In genomic region chr10:44384601-44385422, GRCh38 we compare ENCODE assay signal across 8 cellular contexts. TPM values are rescaled to one million over a fixed set of nuclear protein-coding genes. Genes with fewer than 3 reads are reported as not detected.
A peak's percentile ranks its signal among the peaks of the same experiment; 100 is the strongest.
DNase-seq lines count a peak whose midpoint lies in the region; ATAC-seq, FAIRE-seq and TF ChIP-seq lines count a peak whose summit lies in the region.

Gene CXCL12, minus strand, starts transcription at chr10:44385097. Its CDS starts 92 bp downstream, at chr10:44385005.

- no peak within 1 kb of the TSS for H3K27ac Mint-ChIP-seq in mesothelial cell of epicardium

- CTCF ChIA-PET in HepG2 (lab: Yijun Ruan, JAX; ENCODE audit: low intra/inter-chr PET ratio, low total read pairs), result no interaction called here

- FAIRE-seq in HepG2 (lab: Jason Lieb, UNC), result no peak

- H3K4me3 Mint-ChIP-seq in mesothelial cell of epicardium, result peak within 1 kb of the TSS; percentile 71

- TF ChIP-seq RAD21 in liver (IDR thresholded peaks at IDR 0.05), result no peak
- no peak for TF ChIP-seq RAD21 in HepG2 (CRISPR knock-in tag; IDR thresholded peaks at IDR 0.05)

- WGBS in liver, result 1% methylated on average over 98 of the region's 98 CpGs
- 84% methylated on average over 73 of the region's 98 CpGs for WGBS in HepG2 (ENCODE audit: low lambda C conversion rate)

- no peak for TF ChIP-seq CTCF in liver (IDR thresholded peaks at IDR 0.05; ENCODE audit: low read depth, low read length, missing input control)
- no peak for TF ChIP-seq CTCF in HepG2 (CRISPR knock-in tag; IDR thresholded peaks at IDR 0.05)
- no peak for TF ChIP-seq CTCF in mesothelial cell of epicardium (IDR thresholded peaks at IDR 0.05; ENCODE audit: unreplicated experiment)
- TF ChIP-seq CTCF in uterus (IDR thresholded peaks at IDR 0.05), result no peak

- no peak within 1 kb of the TSS for H2AFZ ChIP-seq in HepG2 (ENCODE audit: low read length)

- H3K4me3 ChIP-seq in liver (ENCODE audit: low read depth in 1 of 3, low read length in 3 of 3), result peak within 1 kb of the TSS; percentile 25 to 61 (median 47)
- no peak within 1 kb of the TSS for H3K4me3 ChIP-seq in HepG2 (replicated peaks in 1 of 3; ENCODE audit: insufficient read depth in 1 of 3, low read depth in 2 of 3, low read length in 3 of 3)
- H3K4me3 ChIP-seq in duodenal mucosa (ENCODE audit: low read depth in 1 of 2, low read length in 2 of 2), result peak within 1 kb of the TSS; percentile 38 to 66
- peak within 1 kb of the TSS; percentile 66 to 77 for H3K4me3 ChIP-seq in uterus

- no peaks in the 10 kb centered on the region for H3K79me2 ChIP-seq in HepG2 (ENCODE audit: insufficient read depth, low read length)

- no peak for ATAC-seq in HepG2

- H3K9me3 ChIP-seq in liver (ENCODE audit: control insufficient read depth in 4 of 4, low read length in 3 of 4) (no peaks in the 10 kb centered on the region), HepG2 (ENCODE audit: low read length) (no peaks in the 10 kb centered on the region), duodenal mucosa (ENCODE audit: control insufficient read depth in 1 of 2, low read length in 2 of 2) (no peaks in the 10 kb centered on the region), uterus (no peaks in the 10 kb centered on the region)

- H3K4me1 Mint-ChIP-seq in mesothelial cell of epicardium, result peaks cover 20% of the 10 kb centered on the region

- intact Hi-C loops in HepG2 (cut with micrococcal nuclease; ENCODE audit: unreplicated experiment) (loop anchor here (10.0 kb wide), 2 partner anchors 460 to 500 kb away; no protein-coding TSS in a partner anchor), uterus (cut with DNase I; ENCODE audit: low total_unique reads) (loop anchor here (10.0 kb wide), 2 partner anchors 470 to 710 kb away; no protein-coding TSS in a partner anchor)

- no peak within 1 kb of the TSS for H3K9ac ChIP-seq in liver (ENCODE audit: low read depth in 1 of 2, low read length in 2 of 2)
- H3K9ac ChIP-seq in HepG2 (ENCODE audit: insufficient read depth, low read depth, low read length), result no peak within 1 kb of the TSS
- peak within 1 kb of the TSS in 1 of 2 donors; percentile 43 for H3K9ac ChIP-seq in duodenal mucosa (ENCODE audit: low read depth in 1 of 2, low read length in 2 of 2)

- TF ChIP-seq POLR2A in HepG2 (IDR thresholded peaks at IDR 0.05; ENCODE audit: insufficient read depth in 1 of 2, low read depth in 2 of 2, low read length in 2 of 2) (no peak), uterus (IDR thresholded peaks at IDR 0.05) (no peak)

- peaks cover 69% of the 10 kb centered on the region for H3K27me3 Mint-ChIP-seq in mesothelial cell of epicardium (ENCODE audit: low read depth)

- H3K4me1 ChIP-seq in liver (ENCODE audit: control insufficient read depth in 4 of 4, insufficient read depth in 4 of 4, low read length in 3 of 4) (peaks cover 3 to 34% (median 21%) of the 10 kb centered on the region in 4 donors), HepG2 (ENCODE audit: insufficient read depth, low read length) (no peaks in the 10 kb centered on the region), duodenal mucosa (ENCODE audit: control insufficient read depth in 1 of 2, insufficient read depth in 2 of 2, low read length in 2 of 2) (peaks cover 0 to 5% of the 10 kb centered on the region in 2 donors), uterus (peaks cover 0 to 14% of the 10 kb centered on the region in 2 donors)

- POLR2A ChIA-PET in HepG2 (lab: Yijun Ruan, JAX), result no interaction called here

- TF ChIP-seq EP300 in HepG2 (IDR thresholded peaks at IDR 0.05; ENCODE audit: low read depth in 2 of 2, low read length in 2 of 2) (no peak), HepG2 (CRISPR knock-in tag; IDR thresholded peaks at IDR 0.05; ENCODE audit: borderline replicate concordance) (no peak)

- H3K27ac ChIP-seq in liver (ENCODE audit: low read depth in 1 of 2, low read length in 2 of 2) (peak within 1 kb of the TSS; percentile 71 to 72), HepG2 (ENCODE audit: extremely low read length, insufficient read depth, low read length) (no peak within 1 kb of the TSS), duodenal mucosa (ENCODE audit: low read depth, low read length) (no peak within 1 kb of the TSS), uterus (peak within 1 kb of the TSS; percentile 85 to 88)

- no TSS peak for BruUV-seq in HepG2 (replicated peaks; lab: Mats Ljungman, UMichigan)

- no peaks in the 10 kb centered on the region for H3K36me3 ChIP-seq in liver (ENCODE audit: control insufficient read depth in 4 of 4, insufficient read depth in 3 of 4, low read depth in 1 of 4, low read length in 3 of 4)
- no peaks in the 10 kb centered on the region for H3K36me3 ChIP-seq in HepG2 (replicated peaks in 1 of 2; ENCODE audit: control insufficient read depth in 1 of 2, insufficient read depth in 2 of 2, low read length in 2 of 2)
- H3K36me3 ChIP-seq in duodenal mucosa (ENCODE audit: control insufficient read depth in 1 of 2, insufficient read depth in 2 of 2, low read length in 2 of 2), result no peaks in the 10 kb centered on the region
- no peaks in the 10 kb centered on the region for H3K36me3 ChIP-seq in uterus

- H3K4me2 ChIP-seq in HepG2 (ENCODE audit: low read depth, low read length), result no peak within 1 kb of the TSS

- no peaks in the 10 kb centered on the region for H3K36me3 Mint-ChIP-seq in mesothelial cell of epicardium

- DNase-seq in HepG2 (ENCODE audit: low spot score) (no peak), mesothelial cell of epicardium (ENCODE audit: low spot score in 2 of 2, unreplicated experiment in 2 of 2) (peak in 1 of 2 experiments; percentile 53), uterus (peak; percentile 51 to 67), SKM-1 treated with dmso at 0.1 percent for 144 hours (lab: John Stamatoyannopoulos, UW; ENCODE audit: unreplicated experiment) (no peak), AML-193 (lab: John Stamatoyannopoulos, UW) (no peak), DMS79 treated with DMSO at 0.1 percent for 48 hours (lab: John Stamatoyannopoulos, UW) (no peak)

- H3K27me3 ChIP-seq in liver (ENCODE audit: control insufficient read depth in 4 of 4, insufficient read depth in 4 of 4, low read length in 3 of 4) (no peaks in the 10 kb centered on the region), HepG2 (ENCODE audit: control insufficient read depth in 1 of 2, insufficient read depth in 2 of 2, low read length in 2 of 2) (peaks cover 4 to 7% of the 10 kb centered on the region in 2 experiments; a peak in 4 of 5 replicates), duodenal mucosa (ENCODE audit: control insufficient read depth in 1 of 2, insufficient read depth in 2 of 2, low read length in 2 of 2) (peaks cover 16 to 18% of the 10 kb centered on the region in 2 donors), uterus (no peaks in the 10 kb centered on the region)

- no peaks in the 10 kb centered on the region for H4K20me1 ChIP-seq in HepG2 (ENCODE audit: insufficient read depth, low read length)

- H3K9me3 Mint-ChIP-seq in mesothelial cell of epicardium, result no peaks in the 10 kb centered on the region

- in situ Hi-C loops in HepG2 (cut with HindIII; ENCODE audit: extremely low pct_ligation_motif_present, low pct_unique_long_range_greater_than_20kb), result loop anchor here (5.0 to 10.0 kb wide), 2 partner anchors 500 to 713 kb away; no protein-coding TSS in a partner anchor

TF ChIP-seq in HepG2, 621 proteins besides CTCF, POLR2A, EP300 and RAD21 (continues in another document):
- TF ChIP-seq GPN1 (CRISPR knock-in tag; IDR thresholded peaks at IDR 0.05; ENCODE audit: borderline replicate concordance) (no peak), ETV6 (CRISPR knock-in tag; conservative IDR thresholded peaks at IDR 0.05) (no peak), HOXA3 (CRISPR knock-in tag; IDR thresholded peaks at IDR 0.05) (no peak), ZNF790 (CRISPR knock-in tag; IDR thresholded peaks at IDR 0.05; ENCODE audit: borderline replicate concordance) (no peak), ZNF263 (CRISPR knock-in tag; IDR thresholded peaks at IDR 0.05) (no peak), FLYWCH1 (CRISPR knock-in tag; IDR thresholded peaks at IDR 0.05) (no peak), NCOA5 (CRISPR knock-in tag; IDR thresholded peaks at IDR 0.05) (no peak), MED8 (CRISPR knock-in tag; IDR thresholded peaks at IDR 0.05; ENCODE audit: insufficient replicate concordance) (no peak)

RNA-seq across cellular contexts. Expression of gene CXCL12, which starts in this region (rescaled TPM):
- total RNA-seq in liver, result 10 to 100 TPM; 32.4 to 51.1 TPM
- polyA plus RNA-seq in liver, result 10 to 100 TPM; 23.8 to 66.3 TPM
- not detected in 2 replicates for total RNA-seq in HepG2 (2016; rRNA removed; fragmentation: Illumina TruSeq; extraction: Trizol)
- not detected in 2 replicates for total RNA-seq in HepG2 (2016; cell fraction: cytosol; rRNA removed; fragmentation: Illumina TruSeq; extraction: Trizol; ENCODE audit: low read depth)
- total RNA-seq in HepG2 (2016; cell fraction: insoluble cytoplasmic fraction; rRNA removed; fragmentation: Illumina TruSeq; extraction: Trizol), result not detected in 2 replicates
- total RNA-seq in HepG2 (2016; cell fraction: membrane; rRNA removed; fragmentation: Illumina TruSeq; extraction: Trizol), result not detected in 2 replicates
- not detected in 2 replicates for total RNA-seq in HepG2 (2016; cell fraction: nucleus; rRNA removed; fragmentation: Illumina TruSeq; extraction: Trizol)
- not detected in 2 replicates for polyA plus RNA-seq in HepG2 (2011; rRNA removed)
- polyA plus RNA-seq in HepG2 (2011; cell fraction: cytosol; rRNA removed), result 0.05 TPM in 1 of 2 replicates, not detected in the other
- polyA plus RNA-seq in HepG2 (2011; cell fraction: nucleus; rRNA removed), result 0.40 TPM in 1 of 2 replicates, not detected in the other
- not detected in 2 replicates for polyA plus RNA-seq in HepG2 (2012)
- not detected in 2 replicates for polyA plus RNA-seq in HepG2 (2016; cell fraction: cytosol; fragmentation: Illumina TruSeq; extraction: Trizol; ENCODE audit: low read depth)
- not detected in 2 replicates for polyA plus RNA-seq in HepG2 (2016; cell fraction: insoluble cytoplasmic fraction; fragmentation: Illumina TruSeq; extraction: Trizol; ENCODE audit: low read depth)
- not detected in 2 replicates for polyA plus RNA-seq in HepG2 (2016; cell fraction: membrane; fragmentation: Illumina TruSeq; extraction: Trizol; ENCODE audit: low read depth)
- polyA plus RNA-seq in HepG2 (2016; cell fraction: nucleus; fragmentation: Illumina TruSeq; extraction: Trizol; ENCODE audit: insufficient read depth, low read depth), result not detected in 2 replicates
- not detected in 2 replicates for polyA minus RNA-seq in HepG2 (2011; rRNA and poly(A)+ RNA removed; ENCODE audit: low replicate concordance)
- not detected in 2 replicates for polyA minus RNA-seq in HepG2 (2011; cell fraction: cytosol; rRNA and poly(A)+ RNA removed)
- not detected in 2 replicates for polyA minus RNA-seq in HepG2 (2011; cell fraction: nucleus; rRNA and poly(A)+ RNA removed)
- 42.4 to 48.4 TPM (median 45.8 TPM) in 3 replicates for total RNA-seq in mesothelial cell of epicardium
- total RNA-seq in uterus, result 100 to 1,000 TPM in 2 of 4 donors, 10 to 100 TPM in 2; 44.8 to 146 (median 97.5) TPM

Comparison
In these comparisons a context has a peak if more than half of its experiments do, and no peak if none do; other contexts are left out.
1. RNA of gene CXCL12 (total RNA-seq): 44.8 to 146 TPM in uterus, 32.4 to 51.1 TPM in liver and 42.4 to 48.4 TPM in mesothelial cell of epicardium; not detected in HepG2; every median in the first group is over 10 times any median in the second.
2. RNA of gene CXCL12 (polyA plus RNA-seq): 23.8 to 66.3 TPM in liver; 0.05 to 0.40 TPM in HepG2; every median in the first group is over 10 times any median in the second.
3. H3K27ac ChIP-seq: peak in liver (2 of 2) and uterus (2 of 2); none in HepG2 (single experiment) and duodenal mucosa (single experiment).
4. H3K4me3 ChIP-seq: peak in liver (3 of 3), duodenal mucosa (2 of 2) and uterus (2 of 2); none in HepG2 (0 of 3).
5. DNase-seq: peak in uterus (2 of 2); none in HepG2 (single experiment), SKM-1 treated with dmso at 0.1 percent for 144 hours (single experiment), AML-193 (0 of 2) and DMS79 treated with DMSO at 0.1 percent for 48 hours (single experiment).